ENCODE assay signal across 8 cellular contexts in genomic region chr1:202932476-202932875, GRCh38.
"Had no signal": no experiment of that assay in that cellular context is flagged by ENCODE, and none has a peak within 500 bp of the region (broad histone marks: within the 10 kb centered on the region; RNA-seq: fewer than 3 reads in every experiment).

No MANE protein-coding gene starts in this region.

- H3K9ac ChIP-seq: KMS-11 had no signal

- H3K36me3 Mint-ChIP-seq: IgD-negative memory B cell had no signal

- H3K27ac ChIP-seq: HL-60, KMS-11 had no signal

- H3K4me2 ChIP-seq: KMS-11 had no signal

- DNase-seq: IMR-90, KBM-7, KG1 had no signal

- ATAC-seq: HepG2 had no signal

- FAIRE-seq: HepG2, HTR-8/SVneo had no signal
